ENCODE assay signal across 1 cellular context in genomic region chr10:75400769-75401568, GRCh38.
TF ChIP-seq lines count a peak whose summit lies in the region.

No MANE protein-coding gene starts in this region.

TF ChIP-seq in K562, 482 proteins besides CTCF, POLR2A, EP300 and RAD21:
- TF ChIP-seq ZNF778 (CRISPR knock-in tag; IDR thresholded peaks at IDR 0.05), result no peak
- TF ChIP-seq SAFB2 (IDR thresholded peaks at IDR 0.05; ENCODE audit: borderline replicate concordance, low read depth, low read length, severe bottlenecking), result no peak
- TF ChIP-seq, protein P1, sequence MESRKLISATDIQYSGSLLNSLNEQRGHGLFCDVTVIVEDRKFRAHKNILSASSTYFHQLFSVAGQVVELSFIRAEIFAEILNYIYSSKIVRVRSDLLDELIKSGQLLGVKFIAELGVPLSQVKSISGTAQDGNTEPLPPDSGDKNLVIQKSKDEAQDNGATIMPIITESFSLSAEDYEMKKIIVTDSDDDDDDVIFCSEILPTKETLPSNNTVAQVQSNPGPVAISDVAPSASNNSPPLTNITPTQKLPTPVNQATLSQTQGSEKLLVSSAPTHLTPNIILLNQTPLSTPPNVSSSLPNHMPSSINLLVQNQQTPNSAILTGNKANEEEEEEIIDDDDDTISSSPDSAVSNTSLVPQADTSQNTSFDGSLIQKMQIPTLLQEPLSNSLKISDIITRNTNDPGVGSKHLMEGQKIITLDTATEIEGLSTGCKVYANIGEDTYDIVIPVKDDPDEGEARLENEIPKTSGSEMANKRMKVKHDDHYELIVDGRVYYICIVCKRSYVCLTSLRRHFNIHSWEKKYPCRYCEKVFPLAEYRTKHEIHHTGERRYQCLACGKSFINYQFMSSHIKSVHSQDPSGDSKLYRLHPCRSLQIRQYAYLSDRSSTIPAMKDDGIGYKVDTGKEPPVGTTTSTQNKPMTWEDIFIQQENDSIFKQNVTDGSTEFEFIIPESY (CRISPR knock-in tag; IDR thresholded peaks at IDR 0.05), result 0 out of 2 replicates have a peak, but pooled peaks have one; percentile 18
- TF ChIP-seq RBM25 (IDR thresholded peaks at IDR 0.05; ENCODE audit: low read depth, low read length, severe bottlenecking), result no peak
- no peak for TF ChIP-seq CCNT2 (IDR thresholded peaks at IDR 0.05; ENCODE audit: borderline replicate concordance, extremely low read depth, insufficient read length, low read depth, low read length)
- TF ChIP-seq ZNF609 (CRISPR knock-in tag; IDR thresholded peaks at IDR 0.05; ENCODE audit: borderline replicate concordance), result no peak
- TF ChIP-seq SRSF7 (optimal IDR thresholded peaks at IDR 0.05; ENCODE audit: low read depth, low read length), result no peak
TF ChIP-seq in K562: peak in this region for 1.
